8 cellular contexts compared by ENCODE assay signal in genomic region chr6:30683980-30684338, GRCh38. TPM values are rescaled to one million over a fixed set of nuclear protein-coding genes. Genes with fewer than 3 reads are reported as not detected.
DNase-seq lines count a peak whose midpoint lies in the region; ATAC-seq and TF ChIP-seq lines count a peak whose summit lies in the region.

No MANE protein-coding gene starts in this region.

- no peak for TF ChIP-seq CTCF in WI38 (IDR thresholded peaks at IDR 0.05; ENCODE audit: low read depth, low read length)
- TF ChIP-seq CTCF in gastroesophageal sphincter (IDR thresholded peaks at IDR 0.05) = no peak

- H3K27me3 ChIP-seq in H7 (ENCODE audit: control insufficient read depth, insufficient read depth, low read length) = no peaks in the 10 kb centered on the region
- H3K27me3 ChIP-seq in gastroesophageal sphincter = no peaks in the 10 kb centered on the region
- no peaks in the 10 kb centered on the region for H3K27me3 ChIP-seq in skeletal muscle satellite cell (ENCODE audit: control insufficient read depth, insufficient read depth, low read length)

- H3K27ac ChIP-seq in gastroesophageal sphincter = peak overlapping the region; percentile 92 to 100 (median 98)

- no peak for DNase-seq in H7
- DNase-seq in DMS153 treated with DMSO at 0.1 percent for 48 hours (lab: John Stamatoyannopoulos, UW; ENCODE audit: unreplicated experiment) = no peak
- DNase-seq in DMS153 (lab: John Stamatoyannopoulos, UW) = no peak

- no peaks in the 10 kb centered on the region; the same call in 1 of the 2 replicates for H3K36me3 ChIP-seq in H7 (replicated peaks; ENCODE audit: control insufficient read depth, insufficient read depth, low read length)
- peaks cover 0 to 13% of the 10 kb centered on the region in 2 donors for H3K36me3 ChIP-seq in gastroesophageal sphincter
- peaks cover 49% of the 10 kb centered on the region for H3K36me3 ChIP-seq in skeletal muscle satellite cell (ENCODE audit: insufficient read depth, low read length)

- H3K4me2 ChIP-seq in skeletal muscle satellite cell (ENCODE audit: low read length) = peak overlapping the region; percentile 99

- 0% methylated on average over 1 of the region's 2 CpGs for WGBS in gastroesophageal sphincter (ENCODE audit: low coverage in 1 of 2), 2 donors

- peak overlapping the region; percentile 96 for H3K9ac ChIP-seq in skeletal muscle satellite cell (ENCODE audit: low read depth, low read length)

- no peaks in the 10 kb centered on the region for H3K9me3 ChIP-seq in gastroesophageal sphincter
- H3K9me3 ChIP-seq in skeletal muscle satellite cell (replicated peaks; ENCODE audit: low read length) = no peaks in the 10 kb centered on the region

- ATAC-seq in gastroesophageal sphincter (no peak), HG02981 (IDR thresholded peaks at IDR 0.05; ENCODE audit: unreplicated experiment) (no peak), GM19397 (IDR thresholded peaks at IDR 0.05; ENCODE audit: unreplicated experiment) (no peak)

- H3K4me1 ChIP-seq in gastroesophageal sphincter = peaks cover 5 to 85% (median 55%) of the 10 kb centered on the region in 3 donors
- peaks cover 46% of the 10 kb centered on the region for H3K4me1 ChIP-seq in skeletal muscle satellite cell (ENCODE audit: control insufficient read depth, insufficient read depth, low read length)

- no peak for TF ChIP-seq EP300 in gastroesophageal sphincter (IDR thresholded peaks at IDR 0.05)

- H3K4me3 ChIP-seq in H7 (ENCODE audit: insufficient read depth, low read depth, low read length) (peak overlapping the region; percentile 45), WI38 (ENCODE audit: low read depth, low read length) (peak overlapping the region; percentile 77), gastroesophageal sphincter (peak overlapping the region; percentile 91 to 92), skeletal muscle satellite cell (ENCODE audit: low read length) (peak overlapping the region; percentile 95)

- TF ChIP-seq POLR2A in gastroesophageal sphincter (IDR thresholded peaks at IDR 0.05) = peak in 1 of 2 donors; percentile 8

RNA-seq across cellular contexts. Expression of gene PPP1R18, which starts 2.5 kb away (rescaled TPM):
- 48.2 and 55.7 TPM in 2 replicates for total RNA-seq in H7 (2014; rRNA removed; shearing (Covaris generic))
- total RNA-seq in gastroesophageal sphincter = 10 to 100 TPM; 45.3 to 65.8 (median 56.6) TPM
- total RNA-seq in skeletal muscle satellite cell (2012; rRNA removed) = 54.5 and 69.2 TPM in 2 replicates

RNA-seq across cellular contexts. Expression of gene NRM, which starts 6.8 kb away (rescaled TPM):
- 20.7 and 23.8 TPM in 2 replicates for total RNA-seq in H7 (2014; rRNA removed; shearing (Covaris generic))
- total RNA-seq in gastroesophageal sphincter = 1 to 10 TPM; 3.0 to 8.2 (median 6.0) TPM
- 2.4 and 3.3 TPM in 2 replicates for total RNA-seq in skeletal muscle satellite cell (2012; rRNA removed)

RNA-seq across cellular contexts. Expression of gene DHX16, which starts 11.2 kb away (rescaled TPM):
- total RNA-seq in H7 (2014; rRNA removed; shearing (Covaris generic)) = 39.2 and 45.3 TPM in 2 replicates
- 10 to 100 TPM; 25.8 to 36.2 (median 31.4) TPM for total RNA-seq in gastroesophageal sphincter
- 23.1 and 27.7 TPM in 2 replicates for total RNA-seq in skeletal muscle satellite cell (2012; rRNA removed)

RNA-seq across cellular contexts. Expression of gene MDC1, which starts 33.1 kb away (rescaled TPM):
- total RNA-seq in H7 (2014; rRNA removed; shearing (Covaris generic)) = 25.5 and 29.1 TPM in 2 replicates
- total RNA-seq in gastroesophageal sphincter = 10 to 100 TPM in 3 of 4 donors, 1 to 10 TPM in 1; 9.8 to 16.7 (median 13.1) TPM
- total RNA-seq in skeletal muscle satellite cell (2012; rRNA removed) = 6.1 and 7.6 TPM in 2 replicates

RNA-seq across cellular contexts. Expression of gene TUBB, which starts 36.2 kb away (rescaled TPM):
- 1,911 and 2,101 TPM in 2 replicates for total RNA-seq in H7 (2014; rRNA removed; shearing (Covaris generic))
- total RNA-seq in gastroesophageal sphincter = 100 to 1,000 TPM; 184 to 351 (median 236) TPM
- total RNA-seq in skeletal muscle satellite cell (2012; rRNA removed) = 624 and 1,061 TPM in 2 replicates

Comparison
In these comparisons a context has a peak if more than half of its experiments do, and no peak if none do; other contexts are left out.
1. H3K4me3 ChIP-seq: peak in every context shown above with its lines; median percentile 95 in skeletal muscle satellite cell; 92 in gastroesophageal sphincter; 77 in WI38; 45 in H7.